In genomic region chr3:104908761-104909160, GRCh38 we compare ENCODE assay signal across 12 cellular contexts.
DNase-seq lines count a peak whose midpoint lies in the region; ATAC-seq, FAIRE-seq and TF ChIP-seq lines count a peak whose summit lies in the region.
"Had no signal": no experiment of that assay in that cellular context is flagged by ENCODE, and none has a peak within 500 bp of the region (broad histone marks: within the 10 kb centered on the region; RNA-seq: fewer than 3 reads in every experiment).

No MANE protein-coding gene starts in this region.

- no peak overlapping the region for H2AK5ac ChIP-seq in neuronal stem cell (ENCODE audit: low read depth, low read length)

- no peak overlapping the region for H4K91ac ChIP-seq in neuronal stem cell (ENCODE audit: low read depth, low read length, poor library complexity)

- H3K4me2 ChIP-seq in GM23338, result no peak overlapping the region
- H3K4me2 ChIP-seq in astrocyte (ENCODE audit: low read length), result peak overlapping the region; percentile 21
- no peak overlapping the region for H3K4me2 ChIP-seq in neuronal stem cell (ENCODE audit: insufficient read depth, low read length, poor library complexity, severe bottlenecking)

- no CpG with 5 or more reads among the region's 2 CpGs for WGBS in neuronal stem cell (ENCODE audit: extremely low coverage in 2 of 2, insufficient read length in 2 of 2, insufficient replicate concordance in 1 of 2), 2 donors

- H3K27me3 ChIP-seq in GM23338 (ENCODE audit: insufficient read depth) (no peaks in the 10 kb centered on the region), astrocyte (ENCODE audit: insufficient read depth, low read length) (no peaks in the 10 kb centered on the region), neuronal stem cell (ENCODE audit: control insufficient read depth in 3 of 3, insufficient read depth in 3 of 3, low read depth in 1 of 3, low read length in 3 of 3) (no peaks in the 10 kb centered on the region), right atrium auricular region (no peaks in the 10 kb centered on the region)
- H3K27me3 ChIP-seq: right lobe of liver had no signal

- H3K18ac ChIP-seq in neuronal stem cell (ENCODE audit: low read length), result no peak overlapping the region

- peaks cover 6% of the 10 kb centered on the region for H3K9me3 ChIP-seq in astrocyte (ENCODE audit: insufficient read depth, low read depth, low read length)
- H3K9me3 ChIP-seq in neuronal stem cell (replicated peaks in 1 of 2; ENCODE audit: control insufficient read depth in 2 of 2, insufficient read depth in 1 of 2, low read depth in 1 of 2, low read length in 2 of 2), result peaks cover 0 to 5% of the 10 kb centered on the region in 2 donors
- peaks cover 0 to 5% of the 10 kb centered on the region in 2 donors for H3K9me3 ChIP-seq in right atrium auricular region
- H3K9me3 ChIP-seq: right lobe of liver had no signal

- H3K4me1 Mint-ChIP-seq in GM23338 (peaks cover 10% of the 10 kb centered on the region; the same call in 2 of the 3 replicates), astrocyte (ENCODE audit: low read depth, unreplicated experiment) (peaks cover 25% of the 10 kb centered on the region)

- H2BK120ac ChIP-seq in neuronal stem cell (ENCODE audit: low read depth, low read length), result no peak overlapping the region

- FAIRE-seq in astrocyte (lab: Jason Lieb, UNC), result no peak
- FAIRE-seq: D721Med, HTR-8/SVneo had no signal

- H3K27ac ChIP-seq in GM23338 (ENCODE audit: low read depth) (peak overlapping the region; percentile 52; the same call in 1 of the 2 replicates), astrocyte (ENCODE audit: low read depth, low read length) (peak overlapping the region; percentile 84), neuronal stem cell (replicated peaks; ENCODE audit: low read length) (no peak overlapping the region), right atrium auricular region (no peak overlapping the region)
- H3K27ac ChIP-seq: right lobe of liver had no signal

- H3K4me3 ChIP-seq in GM23338 (no peak overlapping the region), astrocyte (ENCODE audit: insufficient read depth, low read depth, low read length) (no peak overlapping the region), neuronal stem cell (ENCODE audit: low read length in 2 of 2) (no peak overlapping the region), right atrium auricular region (no peak overlapping the region)
- H3K4me3 ChIP-seq: right lobe of liver had no signal

- H3K79me1 ChIP-seq in neuronal stem cell (ENCODE audit: low read depth, low read length), result no peaks in the 10 kb centered on the region

- H3K4me3 Mint-ChIP-seq in GM23338, result no peak overlapping the region
- no peak overlapping the region for H3K4me3 Mint-ChIP-seq in astrocyte (ENCODE audit: unreplicated experiment)
- H3K4me3 Mint-ChIP-seq: activated naive CD4-positive, alpha-beta T cell treated with anti-CD3 and anti-CD28 coated beads for 36 hours; dendritic cell treated with granulocyte-macrophage colony-stimulating factor and Interleukin-4, amounts not matched to agents 40 ng/mL and 50 ng/mL, for 4 days had no signal

- peak; percentile 49 for ATAC-seq in GM23338
- ATAC-seq: right lobe of liver had no signal

- no peak overlapping the region for H3K23ac ChIP-seq in neuronal stem cell (ENCODE audit: low read depth, low read length, poor library complexity)

- no peak overlapping the region for H2BK15ac ChIP-seq in neuronal stem cell (ENCODE audit: low read length)

- H4K20me1 ChIP-seq in GM23338 (replicated peaks; ENCODE audit: insufficient read depth) (no peaks in the 10 kb centered on the region), astrocyte (ENCODE audit: insufficient read depth, low read length) (no peaks in the 10 kb centered on the region)

- no peak overlapping the region for H2AFZ ChIP-seq in GM23338
- no peak overlapping the region for H2AFZ ChIP-seq in astrocyte (ENCODE audit: low read depth, low read length)
- peak overlapping the region; percentile 78 for H2AFZ ChIP-seq in neuronal stem cell (ENCODE audit: low read length)

- H3K27me3 Mint-ChIP-seq in GM23338 (ENCODE audit: insufficient read depth, low read depth, poor library complexity), result no peaks in the 10 kb centered on the region
- H3K27me3 Mint-ChIP-seq in astrocyte (ENCODE audit: low read depth, unreplicated experiment), result no peaks in the 10 kb centered on the region
- H3K27me3 Mint-ChIP-seq: dendritic cell treated with granulocyte-macrophage colony-stimulating factor and Interleukin-4, amounts not matched to agents 40 ng/mL and 50 ng/mL, for 4 days had no signal

- no peaks in the 10 kb centered on the region for H3K79me2 ChIP-seq in GM23338 (replicated peaks; ENCODE audit: insufficient read depth)
- no peaks in the 10 kb centered on the region for H3K79me2 ChIP-seq in astrocyte (ENCODE audit: insufficient read depth, low read length)

- no peaks in the 10 kb centered on the region for H3F3A ChIP-seq in GM23338 (replicated peaks; ENCODE audit: low read depth)

- no peak overlapping the region for H3K14ac ChIP-seq in neuronal stem cell (ENCODE audit: low read length)

- no peak overlapping the region for H3K27ac Mint-ChIP-seq in GM23338
- H3K27ac Mint-ChIP-seq in astrocyte (ENCODE audit: unreplicated experiment), result peak overlapping the region; percentile 89
- H3K27ac Mint-ChIP-seq: activated naive CD4-positive, alpha-beta T cell treated with anti-CD3 and anti-CD28 coated beads for 36 hours; dendritic cell treated with granulocyte-macrophage colony-stimulating factor and Interleukin-4, amounts not matched to agents 40 ng/mL and 50 ng/mL, for 4 days had no signal

- peaks cover 11% of the 10 kb centered on the region for H3K9me3 Mint-ChIP-seq in GM23338
- H3K9me3 Mint-ChIP-seq in astrocyte (ENCODE audit: unreplicated experiment), result peaks cover 6% of the 10 kb centered on the region

- H3K36me3 Mint-ChIP-seq in GM23338 (ENCODE audit: low read depth), result peaks cover 6% of the 10 kb centered on the region; the same call in 2 of the 3 replicates
- peaks cover 4% of the 10 kb centered on the region for H3K36me3 Mint-ChIP-seq in astrocyte (ENCODE audit: low read depth, unreplicated experiment)

- DNase-seq in GM23338 (ENCODE audit: low spot score) (peak; percentile 14), NCI-H2081 (lab: John Stamatoyannopoulos, UW) (peak; percentile 41 to 74), astrocyte (ENCODE audit: low read depth) (no peak), neuronal stem cell (ENCODE audit: low spot score) (no peak), right atrium auricular region (ENCODE audit: low spot score) (no peak), SIG-M5 (lab: John Stamatoyannopoulos, UW) (no peak)
- DNase-seq in stimulated activated CD4-positive, alpha-beta T cell treated with anti-CD3 and anti-CD28 coated beads, Interleukin-2, amount 100 ng/mL, for 48 hours, result no peak
- DNase-seq: activated naive CD4-positive, alpha-beta T cell treated with anti-CD3 and anti-CD28 coated beads for 36 hours; right lobe of liver had no signal

- H3K4me1 ChIP-seq in GM23338 (ENCODE audit: insufficient read depth), result no peaks in the 10 kb centered on the region; the same call in 1 of the 2 replicates
- peaks cover 20% of the 10 kb centered on the region for H3K4me1 ChIP-seq in astrocyte (ENCODE audit: insufficient read depth, low read length)
- peaks cover 1 to 5% of the 10 kb centered on the region in 2 donors for H3K4me1 ChIP-seq in neuronal stem cell (ENCODE audit: control insufficient read depth in 2 of 2, insufficient read depth in 1 of 2, low read depth in 1 of 2, low read length in 2 of 2)
- H3K4me1 ChIP-seq in right atrium auricular region, result no peaks in the 10 kb centered on the region
- H3K4me1 ChIP-seq: right lobe of liver had no signal

- H2BK5ac ChIP-seq in neuronal stem cell (ENCODE audit: low read length), result no peak overlapping the region

- H3K9ac ChIP-seq in astrocyte (ENCODE audit: low read length) (peak overlapping the region; percentile 42), neuronal stem cell (ENCODE audit: low read depth, low read length, poor library complexity) (no peak overlapping the region)

- no peaks in the 10 kb centered on the region for H3K36me3 ChIP-seq in GM23338 (ENCODE audit: insufficient read depth)
- no peaks in the 10 kb centered on the region for H3K36me3 ChIP-seq in astrocyte (ENCODE audit: insufficient read depth, low read length)
- no peaks in the 10 kb centered on the region for H3K36me3 ChIP-seq in neuronal stem cell (replicated peaks in 1 of 2; ENCODE audit: control insufficient read depth in 2 of 2, insufficient read depth in 2 of 2, low read length in 2 of 2)
- H3K36me3 ChIP-seq in right atrium auricular region, result no peaks in the 10 kb centered on the region
- H3K36me3 ChIP-seq: right lobe of liver had no signal

- H3K9me2 ChIP-seq in GM23338 (ENCODE audit: insufficient read depth), result peaks cover 3% of the 10 kb centered on the region; the same call in 1 of the 2 replicates

- H3K4ac ChIP-seq in neuronal stem cell (ENCODE audit: low read length), result no peak overlapping the region

- no peak overlapping the region for H4K8ac ChIP-seq in neuronal stem cell (ENCODE audit: low read depth, low read length)

- no peak overlapping the region for H2BK12ac ChIP-seq in neuronal stem cell (ENCODE audit: low read length)

- no peak for TF ChIP-seq CTCF in GM23338 (conservative IDR thresholded peaks at IDR 0.05; ENCODE audit: low read depth in 2 of 2)
- TF ChIP-seq CTCF in astrocyte (IDR thresholded peaks at IDR 0.05; ENCODE audit: insufficient read depth, low read depth, low read length), result no peak
- no peak for TF ChIP-seq CTCF in right atrium auricular region (IDR thresholded peaks at IDR 0.05)

TF ChIP-seq in GM23338, 12 proteins besides CTCF, POLR2A, EP300 and RAD21:
- no peak for TF ChIP-seq EZH2phosphoT487 (IDR thresholded peaks at IDR 0.05; ENCODE audit: unreplicated experiment)
- no peak for TF ChIP-seq ZNF114 (CRISPR knock-in tag; IDR thresholded peaks at IDR 0.05)
- TF ChIP-seq JUNB (IDR thresholded peaks at IDR 0.05; ENCODE audit: unreplicated experiment), result no peak
- no peak for TF ChIP-seq CREB1 (CRISPR knock-in tag; IDR thresholded peaks at IDR 0.05; ENCODE audit: low read depth)
- no peak for TF ChIP-seq STAT1 (IDR thresholded peaks at IDR 0.05; ENCODE audit: unreplicated experiment)
- TF ChIP-seq NANOG (IDR thresholded peaks at IDR 0.05; ENCODE audit: borderline replicate concordance), result no peak

Comparison
In these comparisons a context has a peak if more than half of its experiments do, and no peak if none do; other contexts are left out.
1. DNase-seq: peak in GM23338 (single experiment) and NCI-H2081 (2 of 2); none in astrocyte (single experiment), neuronal stem cell (single experiment), stimulated activated CD4-positive, alpha-beta T cell treated with anti-CD3 and anti-CD28 coated beads, Interleukin-2, amount 100 ng/mL, for 48 hours (0 of 2), right atrium auricular region (single experiment) and SIG-M5 (single experiment).
2. H3K27ac ChIP-seq: peak in GM23338 (single experiment) and astrocyte (single experiment); none in neuronal stem cell (single experiment) and right atrium auricular region (0 of 2).